In genomic region chr2:25951071-25951547, GRCh38 we compare ENCODE assay signal across 8 cellular contexts. TPM values are rescaled to one million over a fixed set of nuclear protein-coding genes. Genes with fewer than 3 reads are reported as not detected.
DNase-seq lines count a peak whose midpoint lies in the region; ATAC-seq lines count a peak whose summit lies in the region.

No MANE protein-coding gene starts in this region.

- CTCF ChIA-PET in activated CD4-positive, alpha-beta T cell treated with anti-CD3 and anti-CD28 coated beads for 36 hours (lab: Charles Lee) = interaction anchor here (0.5 to 3.3 kb wide), 31 partner anchors 10 to 848 kb away, joined by 3 to 16 read pairs (median 4); partner anchors contain the start of genes ASXL2 and KIF3C

- H3K4me3 Mint-ChIP-seq in activated CD4-positive, alpha-beta T cell treated with anti-CD3 and anti-CD28 coated beads for 36 hours = no peak overlapping the region

- POLR2A ChIA-PET in activated CD4-positive, alpha-beta T cell treated with anti-CD3 and anti-CD28 coated beads for 36 hours (lab: Charles Lee) = interaction anchor here (0.6 kb wide), 1 partner anchor 413 kb away, joined by 3 read pairs; no protein-coding TSS in a partner anchor

- intact Hi-C loops in activated CD4-positive, alpha-beta T cell treated with anti-CD3 and anti-CD28 coated beads for 36 hours (cut with DNase I, micrococcal nuclease) = loop anchor here (1.0 to 10.0 kb wide), 9 partner anchors 40 to 626 kb away; no protein-coding TSS in a partner anchor

- H3K36me3 Mint-ChIP-seq in activated CD4-positive, alpha-beta T cell treated with anti-CD3 and anti-CD28 coated beads for 36 hours (ENCODE audit: low read depth) = no peaks in the 10 kb centered on the region

- H3K4me1 Mint-ChIP-seq in activated CD4-positive, alpha-beta T cell treated with anti-CD3 and anti-CD28 coated beads for 36 hours = no peaks in the 10 kb centered on the region

- H3K27me3 Mint-ChIP-seq in activated CD4-positive, alpha-beta T cell treated with anti-CD3 and anti-CD28 coated beads for 36 hours = no peaks in the 10 kb centered on the region

- ATAC-seq in HG03135 (IDR thresholded peaks at IDR 0.05; ENCODE audit: unreplicated experiment) (peak; percentile 74), HG03354 (IDR thresholded peaks at IDR 0.05; ENCODE audit: poor library complexity, severe bottlenecking, unreplicated experiment) (no peak)
- peak; percentile 98 for ATAC-seq in activated CD4-positive, alpha-beta T cell treated with anti-CD3 and anti-CD28 coated beads for 36 hours

- H3K27ac Mint-ChIP-seq in activated CD4-positive, alpha-beta T cell treated with anti-CD3 and anti-CD28 coated beads for 36 hours = no peak overlapping the region

- DNase-seq in DMS153 treated with DMSO at 0.1 percent for 48 hours (lab: John Stamatoyannopoulos, UW; ENCODE audit: unreplicated experiment) = peak; percentile 59
- peak; percentile 37 for DNase-seq in NCI-H510A (lab: John Stamatoyannopoulos, UW)
- DNase-seq in activated CD4-positive, alpha-beta T cell treated with anti-CD3 and anti-CD28 coated beads for 36 hours = peak; percentile 87
- DNase-seq in cerebellar nuclear complex (lab: John Stamatoyannopoulos, UW) = peak; percentile 33 to 83
- DNase-seq in kidney tubule cell (ENCODE audit: low spot score) = peak; percentile 98
- peak; percentile 79 for DNase-seq in stimulated activated CD4-positive, alpha-beta T cell treated with anti-CD3 and anti-CD28 coated beads, Interleukin-2, amount 100 ng/mL, for 24 hours

- no peaks in the 10 kb centered on the region for H3K9me3 Mint-ChIP-seq in activated CD4-positive, alpha-beta T cell treated with anti-CD3 and anti-CD28 coated beads for 36 hours (ENCODE audit: low read depth)

RNA-seq across cellular contexts. Expression of gene KIF3C, which starts 31.2 kb away (rescaled TPM):
- 1 to 10 TPM; 5.2 to 5.3 TPM for total RNA-seq in activated CD4-positive, alpha-beta T cell treated with anti-CD3 and anti-CD28 coated beads for 36 hours

Comparison
In these comparisons a context has a peak if more than half of its experiments do, and no peak if none do; other contexts are left out.
1. DNase-seq: peak in every context shown above with its lines; median percentile 98 in kidney tubule cell; 87 in activated CD4-positive, alpha-beta T cell treated with anti-CD3 and anti-CD28 coated beads for 36 hours; 79 in stimulated activated CD4-positive, alpha-beta T cell treated with anti-CD3 and anti-CD28 coated beads, Interleukin-2, amount 100 ng/mL, for 24 hours; 59 in DMS153 treated with DMSO at 0.1 percent for 48 hours; 58 in cerebellar nuclear complex; 37 in NCI-H510A.